Comparison of ENCODE assay signal across 8 cellular contexts in genomic region chr14:89428556-89429196, GRCh38. TPM values are rescaled to one million over a fixed set of nuclear protein-coding genes. Genes with fewer than 3 reads are reported as not detected.
A peak's percentile ranks its signal among the peaks of the same experiment; 100 is the strongest.
DNase-seq lines count a peak whose midpoint lies in the region; ATAC-seq and TF ChIP-seq lines count a peak whose summit lies in the region.

No MANE protein-coding gene starts in this region.

- no peaks in the 10 kb centered on the region for H3K9me3 Mint-ChIP-seq in CD8-positive, alpha-beta T cell

- H3K36me3 Mint-ChIP-seq in CD8-positive, alpha-beta T cell, result no peaks in the 10 kb centered on the region

- no peak overlapping the region for H3K4me2 ChIP-seq in Karpas-422 (ENCODE audit: low read depth, low read length, poor library complexity, severe bottlenecking)

- no peaks in the 10 kb centered on the region for H3K9me3 ChIP-seq in CD8-positive, alpha-beta T cell (ENCODE audit: low read length)
- no peaks in the 10 kb centered on the region for H3K9me3 ChIP-seq in Karpas-422 (ENCODE audit: low read length)

- H3K27me3 Mint-ChIP-seq in CD8-positive, alpha-beta T cell (ENCODE audit: low read depth), result no peaks in the 10 kb centered on the region

- H3K9me2 ChIP-seq in Karpas-422 (replicated peaks; ENCODE audit: insufficient read depth, low read length), result no peaks in the 10 kb centered on the region

- DNase-seq in CD8-positive, alpha-beta T cell, result no peak
- DNase-seq in NCI-H146 treated with DMSO at 0.1 percent for 48 hours (lab: John Stamatoyannopoulos, UW; ENCODE audit: unreplicated experiment), result peak; percentile 79
- peak; percentile 88 for DNase-seq in mesenteric fat pad (ENCODE audit: low spot score)
- no peak for DNase-seq in NOMO-1 treated with DMSO at 0.1 percent for 48 hours (lab: John Stamatoyannopoulos, UW; ENCODE audit: unreplicated experiment)
- no peak for DNase-seq in KG1 (lab: John Stamatoyannopoulos, UW)
- DNase-seq in NOMO-1 treated with dmso at 0.1 percent for 144 hours (lab: John Stamatoyannopoulos, UW; ENCODE audit: unreplicated experiment), result no peak
- no peak for DNase-seq in Karpas-422

- no peak overlapping the region for H2AFZ ChIP-seq in Karpas-422 (ENCODE audit: low read length)

- ATAC-seq in CD8-positive, alpha-beta T cell, result no peak

- peaks cover 69% of the 10 kb centered on the region for H3K4me1 Mint-ChIP-seq in CD8-positive, alpha-beta T cell (ENCODE audit: low read depth)

- CTCF ChIA-PET in CD8-positive, alpha-beta T cell (lab: Charles Lee), result interaction anchor here (0.7 to 1.6 kb wide), 3 partner anchors 21 to 339 kb away, joined by 3 to 4 read pairs (median 3); no protein-coding TSS in a partner anchor

- no peaks in the 10 kb centered on the region for H3K27me3 ChIP-seq in CD8-positive, alpha-beta T cell (ENCODE audit: insufficient read depth, low read length)
- no peaks in the 10 kb centered on the region for H3K27me3 ChIP-seq in Karpas-422 (ENCODE audit: low read length)

- H3K36me3 ChIP-seq in CD8-positive, alpha-beta T cell (ENCODE audit: insufficient read depth, low read length), result no peaks in the 10 kb centered on the region
- no peaks in the 10 kb centered on the region for H3K36me3 ChIP-seq in Karpas-422 (ENCODE audit: insufficient read depth, low read length)

- H3K4me3 ChIP-seq in CD8-positive, alpha-beta T cell (ENCODE audit: low read depth, low read length), result no peak overlapping the region
- no peak overlapping the region for H3K4me3 ChIP-seq in Karpas-422 (ENCODE audit: low read length)

- H3K4me3 Mint-ChIP-seq in CD8-positive, alpha-beta T cell, result peak overlapping the region; percentile 73

- POLR2A ChIA-PET in CD8-positive, alpha-beta T cell (lab: Charles Lee), result interaction anchor here (0.6 to 2.0 kb wide), 4 partner anchors 11 to 189 kb away, joined by 3 to 13 read pairs (median 4); partner anchors contain the start of gene FOXN3

- no peak overlapping the region for H3K27ac ChIP-seq in CD8-positive, alpha-beta T cell (ENCODE audit: low read depth, low read length)
- H3K27ac ChIP-seq in angular gyrus (ENCODE audit: low read depth, low read length) (peak overlapping the region; percentile 72), Karpas-422 (ENCODE audit: low read length) (no peak overlapping the region)

- no peaks in the 10 kb centered on the region for H3K79me2 ChIP-seq in Karpas-422 (ENCODE audit: low read length)

- H4K20me1 ChIP-seq in Karpas-422 (ENCODE audit: insufficient read depth, low read depth, low read length), result no peaks in the 10 kb centered on the region

- peaks cover 35% of the 10 kb centered on the region for H3K4me1 ChIP-seq in CD8-positive, alpha-beta T cell (ENCODE audit: insufficient read depth, low read length)
- H3K4me1 ChIP-seq in Karpas-422 (ENCODE audit: low read length), result peaks cover 25% of the 10 kb centered on the region

- H3K9ac ChIP-seq in Karpas-422 (ENCODE audit: low read length), result no peak overlapping the region

- H3K27ac Mint-ChIP-seq in CD8-positive, alpha-beta T cell, result peak overlapping the region; percentile 93

- intact Hi-C loops in CD8-positive, alpha-beta T cell (cut with DNase I, micrococcal nuclease), result no loop called here

- no peak for TF ChIP-seq CTCF in CD8-positive, alpha-beta T cell (IDR thresholded peaks at IDR 0.05)

RNA-seq across cellular contexts. Expression of gene FOXN3, which starts 11.6 kb away (rescaled TPM):
- total RNA-seq in CD8-positive, alpha-beta T cell, result 100 to 1,000 TPM; 134 to 139 TPM
- total RNA-seq in mesenteric fat pad, result 136 TPM
- 8.9 and 13.8 TPM in 2 replicates for total RNA-seq in Karpas-422 (2014; rRNA removed; shearing (Covaris generic); ENCODE audit: low replicate concordance)

Comparison
In these comparisons a context has a peak if more than half of its experiments do, and no peak if none do; other contexts are left out.
1. DNase-seq: peak in NCI-H146 treated with DMSO at 0.1 percent for 48 hours (single experiment) and mesenteric fat pad (single experiment); none in CD8-positive, alpha-beta T cell (0 of 7), NOMO-1 treated with DMSO at 0.1 percent for 48 hours (single experiment), KG1 (single experiment), NOMO-1 treated with dmso at 0.1 percent for 144 hours (single experiment) and Karpas-422 (single experiment).